Comparison of ENCODE assay signal across 16 cellular contexts in the genomic region with DNA sequence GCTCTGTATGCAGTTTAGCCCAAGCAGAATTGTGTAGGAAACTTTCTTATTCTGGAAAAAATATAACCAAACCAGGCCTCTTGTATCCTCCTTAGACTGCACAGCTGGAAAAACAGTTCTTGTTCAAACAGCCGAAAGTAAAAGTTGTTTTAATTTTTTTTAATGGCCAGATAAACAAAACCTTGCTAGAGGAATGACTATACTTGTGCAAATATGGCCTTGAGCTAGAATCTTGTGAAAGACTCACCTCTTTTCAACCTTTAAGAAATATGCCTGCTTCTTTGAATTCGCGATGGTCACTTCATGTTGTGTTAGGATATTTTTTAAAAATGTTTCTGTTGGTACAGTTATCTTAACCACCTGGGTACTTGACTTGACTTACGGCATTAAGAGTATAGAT.
DNase-seq lines count a peak whose midpoint lies in the region; ATAC-seq, FAIRE-seq and TF ChIP-seq lines count a peak whose summit lies in the region.
"Had no signal": no experiment of that assay in that cellular context is flagged by ENCODE, and none has a peak within 500 bp of the region (broad histone marks: within the 10 kb centered on the region; RNA-seq: fewer than 3 reads in every experiment).

No MANE protein-coding gene starts in this region.

- H3K4me3 ChIP-seq in bronchial epithelial cell (ENCODE audit: low read depth, low read length) (no peak overlapping the region), mucosa of descending colon (no peak overlapping the region), thyroid gland (replicated peaks in 1 of 3) (no peak overlapping the region), A673 (ENCODE audit: low read depth, low read length, poor library complexity, severe bottlenecking) (no peak overlapping the region)
- H3K4me3 ChIP-seq: MG63 had no signal

- H3K27me3 Mint-ChIP-seq in activated CD4-positive, alpha-beta memory T cell treated with anti-CD3 and anti-CD28 coated beads, Interleukin-2, amount 10 ng/mL, durations not matched to agents 7 days and 5 days: no peaks in the 10 kb centered on the region
- H3K27me3 Mint-ChIP-seq: CD4-positive, alpha-beta memory T cell had no signal

- H3K4me1 ChIP-seq in mucosa of descending colon (ENCODE audit: low read depth) (peaks cover 11% of the 10 kb centered on the region), thyroid gland (peaks cover 46 to 51% of the 10 kb centered on the region in 2 donors), A673 (ENCODE audit: insufficient read depth, low read length, poor library complexity, severe bottlenecking) (no peaks in the 10 kb centered on the region)
- H3K4me1 ChIP-seq: BE2C had no signal

- ATAC-seq in mucosa of descending colon: peak; percentile 22
- no peak for ATAC-seq in HG03159 (IDR thresholded peaks at IDR 0.05; ENCODE audit: unreplicated experiment)

- H3K27ac ChIP-seq in thyroid gland (peak overlapping the region; percentile 49 to 89 (median 77)), A673 (ENCODE audit: low read depth, low read length, poor library complexity, severe bottlenecking) (no peak overlapping the region)
- H3K27ac ChIP-seq: HL-60 had no signal

- peaks cover 23% of the 10 kb centered on the region for H3K36me3 Mint-ChIP-seq in activated CD4-positive, alpha-beta memory T cell treated with anti-CD3 and anti-CD28 coated beads, Interleukin-2, amount 10 ng/mL, durations not matched to agents 7 days and 5 days (ENCODE audit: low read depth)
- H3K36me3 Mint-ChIP-seq: CD4-positive, alpha-beta memory T cell had no signal

- H3K4me3 Mint-ChIP-seq in activated CD4-positive, alpha-beta memory T cell treated with anti-CD3 and anti-CD28 coated beads, Interleukin-2, amount 10 ng/mL, durations not matched to agents 7 days and 5 days: peak overlapping the region; percentile 66

- WGBS in thyroid gland, 2 donors: 20 to 28% methylated on average over 4 of the region's 4 CpGs

- peaks cover 2% of the 10 kb centered on the region for H3K27me3 ChIP-seq in bronchial epithelial cell (ENCODE audit: control insufficient read depth, insufficient read depth, low read length)
- no peaks in the 10 kb centered on the region for H3K27me3 ChIP-seq in thyroid gland
- H3K27me3 ChIP-seq in A673 (replicated peaks; ENCODE audit: insufficient read depth, low read depth, low read length, poor library complexity): no peaks in the 10 kb centered on the region
- H3K27me3 ChIP-seq: BE2C, MG63 had no signal

- POLR2A ChIA-PET in activated CD4-positive, alpha-beta memory T cell treated with anti-CD3 and anti-CD28 coated beads, Interleukin-2, amount 10 ng/mL, durations not matched to agents 7 days and 5 days (lab: Charles Lee): interaction anchor here (1.0 to 5.8 kb wide), 4 partner anchors 73 to 115 kb away, joined by 3 to 67 read pairs (median 7); partner anchors contain the start of gene MAF
- POLR2A ChIA-PET in A673 (lab: Charles Lee; ENCODE audit: low non-redundant PET): interaction anchor here (0.6 kb wide), 1 partner anchor 986 kb away, joined by 4 read pairs; no protein-coding TSS in a partner anchor

- BruUV-seq in A673 (replicated peaks; lab: Mats Ljungman, UMichigan): no TSS peak

- CTCF ChIA-PET in activated CD4-positive, alpha-beta memory T cell treated with anti-CD3 and anti-CD28 coated beads, Interleukin-2, amount 10 ng/mL, durations not matched to agents 7 days and 5 days (lab: Charles Lee): no interaction called here
- CTCF ChIA-PET in A673 (lab: Charles Lee): no interaction called here

- H3K36me3 ChIP-seq in bronchial epithelial cell (ENCODE audit: control insufficient read depth, insufficient read depth, low read length) (no peaks in the 10 kb centered on the region), mucosa of descending colon (ENCODE audit: low read depth) (no peaks in the 10 kb centered on the region), thyroid gland (no peaks in the 10 kb centered on the region), A673 (ENCODE audit: insufficient read depth, low read length, poor library complexity, severe bottlenecking) (no peaks in the 10 kb centered on the region)
- H3K36me3 ChIP-seq: BE2C, MG63 had no signal

- H3K4me1 Mint-ChIP-seq in activated CD4-positive, alpha-beta memory T cell treated with anti-CD3 and anti-CD28 coated beads, Interleukin-2, amount 10 ng/mL, durations not matched to agents 7 days and 5 days: peaks cover 46% of the 10 kb centered on the region

- peaks cover 6% of the 10 kb centered on the region for H3K9me3 Mint-ChIP-seq in activated CD4-positive, alpha-beta memory T cell treated with anti-CD3 and anti-CD28 coated beads, Interleukin-2, amount 10 ng/mL, durations not matched to agents 7 days and 5 days
- H3K9me3 Mint-ChIP-seq: CD4-positive, alpha-beta memory T cell had no signal

- H3K27ac Mint-ChIP-seq in activated CD4-positive, alpha-beta memory T cell treated with anti-CD3 and anti-CD28 coated beads, Interleukin-2, amount 10 ng/mL, durations not matched to agents 7 days and 5 days: peak overlapping the region; percentile 12
- H3K27ac Mint-ChIP-seq: CD4-positive, alpha-beta memory T cell had no signal

- no peak for DNase-seq in activated CD4-positive, alpha-beta memory T cell treated with anti-CD3 and anti-CD28 coated beads, Interleukin-2, amount 10 ng/mL, durations not matched to agents 7 days and 5 days
- peak; percentile 55 for DNase-seq in bronchial epithelial cell (ENCODE audit: low read depth)
- DNase-seq in mucosa of descending colon: no peak
- DNase-seq in thyroid gland: no peak
- DNase-seq in DMS153 (lab: John Stamatoyannopoulos, UW): no peak
- no peak for DNase-seq in A673 (ENCODE audit: low spot score)
- DNase-seq: BE2C; CD4-positive, alpha-beta memory T cell; GOT3; KBM-7; MG63; NCI-H1092 treated with DMSO at 0.1 percent for 48 hours; NCI-H446 treated with DMSO at 0.1 percent for 48 hours; SHP77 treated with DMSO at 0.1 percent for 48 hours had no signal

- no peak for TF ChIP-seq CTCF in bronchial epithelial cell (IDR thresholded peaks at IDR 0.05; ENCODE audit: insufficient read depth, low read length, severe bottlenecking)
- no peak for TF ChIP-seq CTCF in mucosa of descending colon (IDR thresholded peaks at IDR 0.05)
- no peak for TF ChIP-seq CTCF in thyroid gland (IDR thresholded peaks at IDR 0.05)
- no peak for TF ChIP-seq CTCF in A673 (conservative IDR thresholded peaks at IDR 0.05; ENCODE audit: low read depth, low read length)

- no peak for FAIRE-seq in bronchial epithelial cell (lab: Jason Lieb, UNC)

- intact Hi-C loops in mucosa of descending colon (cut with DNase I, micrococcal nuclease) (no loop called here), thyroid gland (cut with DNase I) (loop anchor here (10.0 kb wide), 1 partner anchor 60 kb away; no protein-coding TSS in a partner anchor), A673 (cut with micrococcal nuclease; ENCODE audit: unreplicated experiment) (no loop called here)

- H3K9me3 ChIP-seq in mucosa of descending colon (no peaks in the 10 kb centered on the region), thyroid gland (no peaks in the 10 kb centered on the region), A673 (ENCODE audit: low read depth, low read length, poor library complexity, severe bottlenecking) (no peaks in the 10 kb centered on the region)
- H3K9me3 ChIP-seq: BE2C, MG63 had no signal

- no peak for TF ChIP-seq POLR2A in thyroid gland (IDR thresholded peaks at IDR 0.05)
